In genomic region chr6:122788208-122788607, GRCh38 we compare ENCODE assay signal across 15 cellular contexts. TPM values are rescaled to one million over a fixed set of nuclear protein-coding genes. Genes with fewer than 3 reads are reported as not detected.
DNase-seq lines count a peak whose midpoint lies in the region; ATAC-seq lines count a peak whose summit lies in the region.
"Had no signal": no experiment of that assay in that cellular context is flagged by ENCODE, and none has a peak within 500 bp of the region (broad histone marks: within the 10 kb centered on the region; RNA-seq: fewer than 3 reads in every experiment).

No MANE protein-coding gene starts in this region.

- peaks cover 57% of the 10 kb centered on the region for H3K27me3 Mint-ChIP-seq in T-helper 17 cell

- H3K27me3 ChIP-seq in HUES64 (ENCODE audit: insufficient read depth, low read length): peaks cover 41% of the 10 kb centered on the region
- no peaks in the 10 kb centered on the region for H3K27me3 ChIP-seq in subcutaneous abdominal adipose tissue (ENCODE audit: control insufficient read depth in 5 of 5, insufficient read depth in 4 of 5, low read length in 5 of 5)

- no peak overlapping the region for H3K27ac Mint-ChIP-seq in T-helper 17 cell

- peaks cover 4% of the 10 kb centered on the region for H3K36me3 Mint-ChIP-seq in T-helper 17 cell (ENCODE audit: low read depth)

- peak overlapping the region; percentile 73; the same call in 1 of the 2 replicates for H3K4me3 ChIP-seq in HUES64 (ENCODE audit: low read length)
- H3K4me3 ChIP-seq in mesodermal cell (ENCODE audit: extremely low read depth, insufficient read depth, low read length, poor library complexity, severe bottlenecking): peak overlapping the region; percentile 59
- H3K4me3 ChIP-seq in subcutaneous abdominal adipose tissue (ENCODE audit: low read depth in 1 of 5, low read length in 5 of 5): peak overlapping the region in 3 of 5 donors; percentile 76 to 91 (median 80)

- DNase-seq in caudate nucleus (lab: John Stamatoyannopoulos, UW) (no peak), T-helper 17 cell (no peak)
- no peak for DNase-seq in activated T-cell treated with anti-CD3 and anti-CD28 coated beads, Interleukin-2, amount 50 U/mL, for 1 hour
- DNase-seq: activated CD4-positive, alpha-beta T cell treated with anti-CD3 and anti-CD28 coated beads for 48 hours; activated naive CD4-positive, alpha-beta T cell treated with Interleukin-2 at 50 U/mL for 16 hours; cortex of kidney; left ventricle myocardium superior had no signal

- H3K9me3 ChIP-seq in HUES64 (ENCODE audit: insufficient read depth, low read depth, low read length): no peaks in the 10 kb centered on the region
- H3K9me3 ChIP-seq in mesodermal cell (ENCODE audit: control insufficient read depth, low read length): no peaks in the 10 kb centered on the region
- H3K9me3 ChIP-seq in subcutaneous abdominal adipose tissue (ENCODE audit: control insufficient read depth in 5 of 5, low read length in 5 of 5): no peaks in the 10 kb centered on the region
- no peaks in the 10 kb centered on the region for H3K9me3 ChIP-seq in T-helper 17 cell (ENCODE audit: control insufficient read depth, low read length, poor library complexity, severe bottlenecking)

- no peaks in the 10 kb centered on the region for H3K36me3 ChIP-seq in HUES64 (ENCODE audit: insufficient read depth, low read length)
- H3K36me3 ChIP-seq in mesodermal cell (ENCODE audit: control insufficient read depth, insufficient read depth, low read length): no peaks in the 10 kb centered on the region
- H3K36me3 ChIP-seq in subcutaneous abdominal adipose tissue (ENCODE audit: control insufficient read depth in 5 of 5, insufficient read depth in 5 of 5, low read length in 5 of 5): no peaks in the 10 kb centered on the region

- no peak overlapping the region for H3K9ac ChIP-seq in HUES64 (ENCODE audit: low read depth, low read length)
- H3K9ac ChIP-seq in subcutaneous abdominal adipose tissue (ENCODE audit: low read length in 5 of 5): peak overlapping the region in 1 of 5 donors; percentile 86

- H3K4me1 ChIP-seq in HUES64 (ENCODE audit: insufficient read depth, low read length) (peaks cover 24% of the 10 kb centered on the region), mesodermal cell (ENCODE audit: control insufficient read depth, insufficient read depth, low read length, poor library complexity, severe bottlenecking) (peaks cover 14% of the 10 kb centered on the region), subcutaneous abdominal adipose tissue (ENCODE audit: control insufficient read depth in 5 of 5, insufficient read depth in 5 of 5, low read length in 5 of 5) (peaks cover 4 to 27% (median 25%) of the 10 kb centered on the region in 5 donors)

- WGBS in HUES64: 31% methylated on average over 6 of the region's 6 CpGs
- 54 to 67% methylated on average over 4 of the region's 6 CpGs for WGBS in mesodermal cell (ENCODE audit: insufficient coverage in 2 of 2), 2 experiments

- ATAC-seq in T-helper 17 cell (no peak), HG02973 (IDR thresholded peaks at IDR 0.05; ENCODE audit: unreplicated experiment) (no peak), GM21717 (IDR thresholded peaks at IDR 0.05; ENCODE audit: unreplicated experiment) (no peak)

- no peak overlapping the region for H3K4me3 Mint-ChIP-seq in T-helper 17 cell

- peaks cover 8% of the 10 kb centered on the region for H3K4me1 Mint-ChIP-seq in T-helper 17 cell

- H3K27ac ChIP-seq in HUES64 (ENCODE audit: low read depth, low read length) (no peak overlapping the region), caudate nucleus (ENCODE audit: low read depth, low read length) (peak overlapping the region; percentile 92), mesodermal cell (ENCODE audit: low read depth, low read length, severe bottlenecking) (no peak overlapping the region), subcutaneous abdominal adipose tissue (ENCODE audit: low read depth, low read length) (no peak overlapping the region)
- H3K27ac ChIP-seq: HL-60, SK-N-MC had no signal

RNA-seq across cellular contexts. Expression of gene SMPDL3A, which starts 0.8 kb away (rescaled TPM):
- 2.3 TPM for polyA plus RNA-seq in HUES64 (2013, experiment 1 of 2)
- 3.6 TPM for polyA plus RNA-seq in HUES64 (2013, experiment 2 of 2)
- polyA plus RNA-seq in mesodermal cell (2013, experiment 1 of 2): 6.8 TPM
- 7.0 TPM for polyA plus RNA-seq in mesodermal cell (2013, experiment 2 of 2)
- under 1 TPM in 1 of 2 donors, not detected in 1; 0.15 TPM for total RNA-seq in T-helper 17 cell

RNA-seq across cellular contexts. Expression of gene FABP7, which starts 8.7 kb away (rescaled TPM):
- 32.2 TPM for polyA plus RNA-seq in HUES64 (2013, experiment 1 of 2)
- 43.0 TPM for polyA plus RNA-seq in HUES64 (2013, experiment 2 of 2)
- 8.1 TPM for polyA plus RNA-seq in mesodermal cell (2013, experiment 1 of 2)
- 6.1 TPM for polyA plus RNA-seq in mesodermal cell (2013, experiment 2 of 2)
- total RNA-seq in T-helper 17 cell: not detected
- total RNA-seq: glomerular endothelial cell, left ventricle myocardium superior had no signal
